Comparison of ENCODE assay signal across 9 cellular contexts in the genomic region with DNA sequence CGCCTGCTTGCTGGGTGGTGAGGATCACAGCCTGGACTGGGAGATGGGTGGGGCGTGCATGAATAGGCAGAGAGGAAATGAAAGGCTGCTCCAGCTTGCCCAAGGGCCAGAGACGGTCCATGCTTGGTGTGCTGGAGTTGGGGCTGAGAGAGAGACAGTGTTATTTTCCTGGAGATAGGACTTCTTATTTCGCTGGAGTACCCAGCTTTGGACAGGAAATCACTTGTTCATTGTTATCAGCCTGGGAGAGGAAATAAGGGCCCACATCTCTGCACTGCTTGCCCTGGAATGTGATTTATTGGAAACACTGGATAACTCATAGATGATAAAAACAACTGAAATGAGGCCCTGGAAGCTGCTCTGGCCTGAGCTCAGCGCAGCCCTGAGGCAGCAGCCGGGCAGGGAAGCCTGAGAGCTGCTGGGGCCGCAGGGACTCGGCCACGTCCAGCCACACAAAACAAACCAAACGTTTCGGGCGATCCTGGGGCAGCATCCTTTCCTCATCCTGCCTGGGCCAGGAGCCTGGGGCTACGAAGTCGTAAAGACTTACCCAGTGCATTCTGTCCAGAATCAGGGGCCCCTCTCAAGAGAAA.
A peak's percentile ranks its signal among the peaks of the same experiment; 100 is the strongest.
DNase-seq lines count a peak whose midpoint lies in the region; ATAC-seq and TF ChIP-seq lines count a peak whose summit lies in the region.
"Had no signal": no experiment of that assay in that cellular context is flagged by ENCODE, and none has a peak within 500 bp of the region (broad histone marks: within the 10 kb centered on the region; RNA-seq: fewer than 3 reads in every experiment).

No MANE protein-coding gene starts in this region.

- H3K36me3 ChIP-seq in heart left ventricle, result no peaks in the 10 kb centered on the region
- no peaks in the 10 kb centered on the region for H3K36me3 ChIP-seq in SK-N-MC (ENCODE audit: insufficient read depth, low read length)

- peak overlapping the region; percentile 88 for H3K27ac Mint-ChIP-seq in stimulated activated naive B cell treated with anti-CD40 and anti-IgM and Interleukin-4, amounts not matched to agents 10 μg/mL and 1 μg/mL and 100 μg/mL, for 72 hours

- peak overlapping the region in 6 of 12 donors; percentile 7 to 68 (median 33) for H3K27ac ChIP-seq in heart left ventricle
- H3K27ac ChIP-seq in SK-N-MC, result peak overlapping the region; percentile 23; the same call in 1 of the 2 replicates

- intact Hi-C loops in heart left ventricle (cut with DNase I) (no loop called here), Right ventricle myocardium inferior (cut with DNase I) (no loop called here)

- peak overlapping the region; percentile 41 for H3K9ac ChIP-seq in SK-N-MC (ENCODE audit: insufficient read length)

- H3K27me3 Mint-ChIP-seq in stimulated activated naive B cell treated with anti-CD40 and anti-IgM and Interleukin-4, amounts not matched to agents 10 μg/mL and 1 μg/mL and 100 μg/mL, for 72 hours, result no peaks in the 10 kb centered on the region

- no peaks in the 10 kb centered on the region for H3K9me3 Mint-ChIP-seq in stimulated activated naive B cell treated with anti-CD40 and anti-IgM and Interleukin-4, amounts not matched to agents 10 μg/mL and 1 μg/mL and 100 μg/mL, for 72 hours

- H3K9me3 ChIP-seq in heart left ventricle (peaks cover 0 to 4% (median 0%) of the 10 kb centered on the region in 12 donors), SK-N-MC (ENCODE audit: low read depth, low read length) (no peaks in the 10 kb centered on the region)

- H3K36me3 Mint-ChIP-seq in stimulated activated naive B cell treated with anti-CD40 and anti-IgM and Interleukin-4, amounts not matched to agents 10 μg/mL and 1 μg/mL and 100 μg/mL, for 72 hours, result no peaks in the 10 kb centered on the region

- DNase-seq in heart left ventricle (peak in 1 of 5 donors; percentile 53), Right ventricle myocardium inferior (ENCODE audit: missing footprints) (no peak), SK-N-MC (ENCODE audit: low read depth, low spot score) (no peak), glomerular endothelial cell (ENCODE audit: extremely low read depth, low read depth, low spot score) (peak; percentile 12), GM13977 (ENCODE audit: low spot score) (no peak), SW 1271 (lab: John Stamatoyannopoulos, UW) (no peak), NCI-H774 (lab: John Stamatoyannopoulos, UW) (no peak)
- no peak for DNase-seq in stimulated activated naive B cell treated with anti-CD40 and anti-IgM and Interleukin-4, amounts not matched to agents 10 μg/mL and 1 μg/mL and 100 μg/mL, for 72 hours
- DNase-seq: OCI-M1 had no signal

- H3K27me3 ChIP-seq in heart left ventricle, result peaks cover 0 to 2% (median 0%) of the 10 kb centered on the region in 9 donors

- peak in 3 of 4 donors; percentile 48 to 65 (median 61) for ATAC-seq in heart left ventricle
- ATAC-seq in Right ventricle myocardium inferior, result no peak
- ATAC-seq in stimulated activated naive B cell treated with anti-CD40 and anti-IgM and Interleukin-4, amounts not matched to agents 10 μg/mL and 1 μg/mL and 100 μg/mL, for 72 hours (replicated peaks), result no peak

- H3K4me3 ChIP-seq in heart left ventricle (peak overlapping the region in 4 of 12 donors; percentile 17 to 37 (median 26)), SK-N-MC (peak overlapping the region; percentile 76)

- H3K4me1 Mint-ChIP-seq in stimulated activated naive B cell treated with anti-CD40 and anti-IgM and Interleukin-4, amounts not matched to agents 10 μg/mL and 1 μg/mL and 100 μg/mL, for 72 hours, result peaks cover 10% of the 10 kb centered on the region in 2 donors

- TF ChIP-seq POLR2A in heart left ventricle (IDR thresholded peaks at IDR 0.05), result no peak

- no peak overlapping the region for H3K4me3 Mint-ChIP-seq in stimulated activated naive B cell treated with anti-CD40 and anti-IgM and Interleukin-4, amounts not matched to agents 10 μg/mL and 1 μg/mL and 100 μg/mL, for 72 hours

- TF ChIP-seq CTCF in heart left ventricle (IDR thresholded peaks at IDR 0.05) (no peak), GM13977 (IDR thresholded peaks at IDR 0.05; ENCODE audit: extremely low read depth, insufficient read depth, missing control alignments) (no peak)

- in situ Hi-C loops in GM13977 (cut with MboI; ENCODE audit: low pct_unique_long_range_greater_than_20kb, low sequenced_read_pairs, unreplicated experiment), result no loop called here

- 40 to 60% (median 53%) methylated on average over 12 to 14 of the region's 14 CpGs for WGBS in heart left ventricle, 4 donors

- H3K4me1 ChIP-seq in heart left ventricle, result peaks cover 0 to 14% (median 2%) of the 10 kb centered on the region in 12 donors

Comparison
In these comparisons a context has a peak if more than half of its experiments do, and no peak if none do; other contexts are left out.
1. ATAC-seq: peak in heart left ventricle (3 of 4); none in Right ventricle myocardium inferior (single experiment) and stimulated activated naive B cell treated with anti-CD40 and anti-IgM and Interleukin-4, amounts not matched to agents 10 μg/mL and 1 μg/mL and 100 μg/mL, for 72 hours (0 of 2).